Comparison of ENCODE assay signal across 1 cellular context in the genomic region with DNA sequence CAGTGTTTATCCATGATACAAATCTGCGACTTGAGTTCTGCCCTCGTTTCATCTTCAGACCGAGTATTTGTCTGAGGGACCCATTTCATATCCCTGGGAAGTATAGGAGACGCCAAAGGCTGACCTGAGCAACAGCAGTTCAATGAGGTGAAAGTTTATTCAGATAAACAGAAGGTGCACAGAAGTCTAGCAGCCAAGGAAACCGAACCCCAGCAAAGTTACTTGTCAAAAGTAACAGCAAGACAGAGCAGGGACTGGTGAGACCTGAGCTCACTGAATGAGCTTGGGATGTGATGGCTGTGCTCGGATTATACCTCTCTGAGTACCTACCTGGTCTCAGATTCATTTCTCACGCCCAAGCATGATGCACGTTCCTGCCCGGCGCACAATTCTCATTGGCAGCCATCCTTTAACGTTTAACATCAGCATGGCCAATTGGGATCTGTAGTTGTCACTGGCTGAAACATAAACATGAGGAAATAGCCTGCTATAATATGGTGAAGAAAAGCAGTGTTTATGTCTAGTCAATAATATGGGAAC.
TF ChIP-seq lines count a peak whose summit lies in the region.

No MANE protein-coding gene starts in this region.

TF ChIP-seq in SK-N-SH, 30 proteins besides CTCF, POLR2A, EP300 and RAD21 (continued from another document):
- TF ChIP-seq USF2 (IDR thresholded peaks at IDR 0.05; ENCODE audit: borderline replicate concordance, low read depth, low read length), result no peak
- no peak for TF ChIP-seq POLR2AphosphoS5 (IDR thresholded peaks at IDR 0.05; ENCODE audit: low read depth, low read length)
TF ChIP-seq in SK-N-SH: peak in this region for 0.
